ENCODE assay signal across 16 cellular contexts in genomic region chr1:232705815-232706575, GRCh38.
A peak's percentile ranks its signal among the peaks of the same experiment; 100 is the strongest.
DNase-seq lines count a peak whose midpoint lies in the region; ATAC-seq, FAIRE-seq and TF ChIP-seq lines count a peak whose summit lies in the region.
"Had no signal": no experiment of that assay in that cellular context is flagged by ENCODE, and none has a peak within 500 bp of the region (broad histone marks: within the 10 kb centered on the region; RNA-seq: fewer than 3 reads in every experiment).

No MANE protein-coding gene starts in this region.

- no peak for TF ChIP-seq CTCF in epithelial cell of esophagus (IDR thresholded peaks at IDR 0.05; ENCODE audit: insufficient read depth, low read depth, low read length, missing control alignments)

- 85% methylated on average over 7 of the region's 7 CpGs for WGBS in right cardiac atrium

- no peak overlapping the region for H3K4me3 ChIP-seq in right cardiac atrium (ENCODE audit: low read length)
- H3K4me3 ChIP-seq in epithelial cell of esophagus (ENCODE audit: low read length), result no peak overlapping the region
- H3K4me3 ChIP-seq in muscle layer of duodenum (ENCODE audit: low read depth in 1 of 2, low read length in 2 of 2), result no peak overlapping the region

- no peaks in the 10 kb centered on the region for H3K4me1 ChIP-seq in right cardiac atrium (ENCODE audit: control insufficient read depth, insufficient read depth, low read length)
- H3K4me1 ChIP-seq in muscle layer of duodenum (ENCODE audit: control insufficient read depth in 1 of 2, insufficient read depth in 2 of 2, low read length in 2 of 2), result peaks cover 9 to 14% of the 10 kb centered on the region in 2 donors

- H3K27me3 ChIP-seq in right cardiac atrium (ENCODE audit: control insufficient read depth, insufficient read depth) (no peaks in the 10 kb centered on the region), muscle layer of duodenum (ENCODE audit: low read depth, low read length) (no peaks in the 10 kb centered on the region)

- ATAC-seq in right cardiac atrium, result peak; percentile 12 to 36
- no peak for ATAC-seq in left cardiac atrium
- no peak for ATAC-seq in HG02642 (IDR thresholded peaks at IDR 0.05; ENCODE audit: poor library complexity, unreplicated experiment)
- ATAC-seq: activated CD8-positive, alpha-beta T cell treated with anti-CD3 and anti-CD28 coated beads, Interleukin-2, amount 10 ng/mL, durations not matched to agents 7 days and 5 days; naive thymus-derived CD8-positive, alpha-beta T cell; stimulated activated naive CD8-positive, alpha-beta T cell treated with anti-CD3 and anti-CD28 coated beads, Interleukin-15, amount 100 ng/mL, for 72 hours had no signal

- intact Hi-C loops in right cardiac atrium (cut with DNase I), result no loop called here
- intact Hi-C loops in left cardiac atrium (cut with DNase I), result no loop called here

- H3K27ac ChIP-seq in right cardiac atrium (ENCODE audit: low read length) (no peak overlapping the region), muscle layer of duodenum (ENCODE audit: low read length) (peak overlapping the region; percentile 35)

- no peaks in the 10 kb centered on the region for H3K36me3 ChIP-seq in muscle layer of duodenum (ENCODE audit: control insufficient read depth in 1 of 2, insufficient read depth in 2 of 2, low read length in 2 of 2)

- no peak for FAIRE-seq in HTR-8/SVneo (lab: Jason Lieb, UNC)
- FAIRE-seq: D721Med had no signal

- H3K9me3 ChIP-seq in right cardiac atrium (ENCODE audit: control insufficient read depth, low read length), result no peaks in the 10 kb centered on the region
- no peaks in the 10 kb centered on the region for H3K9me3 ChIP-seq in muscle layer of duodenum (ENCODE audit: control insufficient read depth in 1 of 2, low read length in 2 of 2)

- DNase-seq in right cardiac atrium (peak in 2 of 3 donors; percentile 37 to 69), left cardiac atrium (no peak), epithelial cell of esophagus (ENCODE audit: low read depth) (peak; percentile 49), HTR-8/SVneo (ENCODE audit: insufficient read length, low spot score) (no peak), mesenteric fat pad (ENCODE audit: low spot score) (no peak)
- no peak for DNase-seq in stimulated activated CD4-positive, alpha-beta T cell treated with anti-CD3 and anti-CD28 coated beads, Interleukin-4, amount 100 ng/mL, for 4 hours
- DNase-seq: activated CD8-positive, alpha-beta T cell treated with anti-CD3 and anti-CD28 coated beads, Interleukin-2, amount 10 ng/mL, durations not matched to agents 7 days and 5 days; activated gamma-delta T cell; H9; islet precursor cell; naive thymus-derived CD8-positive, alpha-beta T cell; retina; stimulated activated naive CD8-positive, alpha-beta T cell treated with anti-CD3 and anti-CD28 coated beads, Interleukin-15, amount 100 ng/mL, for 72 hours had no signal

Comparison
In these comparisons a context has a peak if more than half of its experiments do, and no peak if none do; other contexts are left out.
1. ATAC-seq: peak in right cardiac atrium (2 of 2); none in left cardiac atrium (0 of 2) and HG02642 (single experiment).
2. DNase-seq: peak in right cardiac atrium (2 of 3) and epithelial cell of esophagus (single experiment); none in left cardiac atrium (single experiment), stimulated activated CD4-positive, alpha-beta T cell treated with anti-CD3 and anti-CD28 coated beads, Interleukin-4, amount 100 ng/mL, for 4 hours (0 of 2), HTR-8/SVneo (single experiment) and mesenteric fat pad (single experiment).